Comparison of ENCODE assay signal across 9 cellular contexts in genomic region chr9:92406506-92406905, GRCh38. TPM values are rescaled to one million over a fixed set of nuclear protein-coding genes. Genes with fewer than 3 reads are reported as not detected.
DNase-seq lines count a peak whose midpoint lies in the region; ATAC-seq, FAIRE-seq and TF ChIP-seq lines count a peak whose summit lies in the region.
"Had no signal": no experiment of that assay in that cellular context is flagged by ENCODE, and none has a peak within 500 bp of the region (broad histone marks: within the 10 kb centered on the region; RNA-seq: fewer than 3 reads in every experiment).

No MANE protein-coding gene starts in this region.

- no peak for TF ChIP-seq EP300 in gastroesophageal sphincter (IDR thresholded peaks at IDR 0.05)

- H3K27me3 ChIP-seq in gastroesophageal sphincter: no peaks in the 10 kb centered on the region
- H3K27me3 ChIP-seq in endodermal cell (ENCODE audit: control insufficient read depth, insufficient read depth, low read length, poor library complexity, severe bottlenecking): no peaks in the 10 kb centered on the region

- H3K4me3 ChIP-seq in gastroesophageal sphincter (peak overlapping the region in 1 of 2 donors; percentile 13), endodermal cell (ENCODE audit: low read length) (no peak overlapping the region)

- TF ChIP-seq CTCF in gastroesophageal sphincter (IDR thresholded peaks at IDR 0.05) (no peak), endodermal cell (conservative IDR thresholded peaks at IDR 0.05) (no peak)

- H3K27ac ChIP-seq in gastroesophageal sphincter: peak overlapping the region in 3 of 4 donors; percentile 59 to 67 (median 62)
- no peak overlapping the region for H3K27ac ChIP-seq in endodermal cell (ENCODE audit: low read depth, low read length)

- H3K9me3 ChIP-seq in gastroesophageal sphincter: no peaks in the 10 kb centered on the region
- H3K9me3 ChIP-seq in endodermal cell (ENCODE audit: control insufficient read depth, low read length): no peaks in the 10 kb centered on the region

- no peaks in the 10 kb centered on the region for H3K9me3 Mint-ChIP-seq in stimulated activated effector memory CD8-positive, alpha-beta T cell treated with anti-CD3 and anti-CD28 coated beads, Interleukin-12 subunit alpha, Interleukin-12 subunit beta, amount 100 ng/mL, for 72 hours
- no peaks in the 10 kb centered on the region for H3K9me3 Mint-ChIP-seq in endodermal cell
- H3K9me3 Mint-ChIP-seq: brain had no signal

- H3K4me1 ChIP-seq in gastroesophageal sphincter (peaks cover 0 to 65% (median 0%) of the 10 kb centered on the region in 3 donors), endodermal cell (ENCODE audit: control insufficient read depth, insufficient read depth, low read length) (no peaks in the 10 kb centered on the region)

- H3K4me3 Mint-ChIP-seq in stimulated activated effector memory CD8-positive, alpha-beta T cell treated with anti-CD3 and anti-CD28 coated beads, Interleukin-12 subunit alpha, Interleukin-12 subunit beta, amount 100 ng/mL, for 72 hours: no peak overlapping the region
- H3K4me3 Mint-ChIP-seq in endodermal cell: no peak overlapping the region

- H3K4me1 Mint-ChIP-seq in stimulated activated effector memory CD8-positive, alpha-beta T cell treated with anti-CD3 and anti-CD28 coated beads, Interleukin-12 subunit alpha, Interleukin-12 subunit beta, amount 100 ng/mL, for 72 hours: peaks cover 17% of the 10 kb centered on the region
- no peaks in the 10 kb centered on the region for H3K4me1 Mint-ChIP-seq in endodermal cell

- H3K36me3 Mint-ChIP-seq in stimulated activated effector memory CD8-positive, alpha-beta T cell treated with anti-CD3 and anti-CD28 coated beads, Interleukin-12 subunit alpha, Interleukin-12 subunit beta, amount 100 ng/mL, for 72 hours: no peaks in the 10 kb centered on the region
- no peaks in the 10 kb centered on the region for H3K36me3 Mint-ChIP-seq in endodermal cell (ENCODE audit: low read depth)
- H3K36me3 Mint-ChIP-seq: brain had no signal

- no peak overlapping the region for H3K27ac Mint-ChIP-seq in stimulated activated effector memory CD8-positive, alpha-beta T cell treated with anti-CD3 and anti-CD28 coated beads, Interleukin-12 subunit alpha, Interleukin-12 subunit beta, amount 100 ng/mL, for 72 hours
- H3K27ac Mint-ChIP-seq in endodermal cell: no peak overlapping the region

- DNase-seq in GM12891 (ENCODE audit: insufficient read length, low spot score): no peak
- no peak for DNase-seq in stimulated activated effector memory CD8-positive, alpha-beta T cell treated with anti-CD3 and anti-CD28 coated beads, Interleukin-12 subunit alpha, Interleukin-12 subunit beta, amount 100 ng/mL, for 72 hours (ENCODE audit: low spot score in 2 of 2)
- no peak for DNase-seq in NCI-H1930 (lab: John Stamatoyannopoulos, UW)
- no peak for DNase-seq in endodermal cell

- H3K36me3 ChIP-seq in gastroesophageal sphincter (no peaks in the 10 kb centered on the region), endodermal cell (ENCODE audit: control insufficient read depth, insufficient read depth, low read length) (no peaks in the 10 kb centered on the region)

- ATAC-seq in HG03108 (IDR thresholded peaks at IDR 0.05; ENCODE audit: unreplicated experiment) (peak; percentile 75), gastroesophageal sphincter (peak; percentile 68), HG02970 (IDR thresholded peaks at IDR 0.05; ENCODE audit: low FRiP score, unreplicated experiment) (no peak)
- ATAC-seq in activated CD4-positive, CD25-positive, alpha-beta regulatory T cell treated with anti-CD3 and anti-CD28 coated beads, Interleukin-2, amount 50 U/mL, for 24 hours: peak; percentile 54 to 72
- peak; percentile 72 for ATAC-seq in stimulated activated effector memory CD8-positive, alpha-beta T cell treated with anti-CD3 and anti-CD28 coated beads, Interleukin-12 subunit alpha, Interleukin-12 subunit beta, amount 100 ng/mL, for 72 hours

- peak; percentile 88 for FAIRE-seq in GM12891 (lab: Jason Lieb, UNC)

- TF ChIP-seq POLR2A in GM12891 (IDR thresholded peaks at IDR 0.05; ENCODE audit: low read depth, low read length) (no peak; the same call in 1 of the 2 replicates), gastroesophageal sphincter (IDR thresholded peaks at IDR 0.05) (no peak)

- H3K27me3 Mint-ChIP-seq in endodermal cell (ENCODE audit: insufficient read depth): no peaks in the 10 kb centered on the region
- H3K27me3 Mint-ChIP-seq: brain had no signal

- WGBS in gastroesophageal sphincter (ENCODE audit: low coverage in 1 of 2), 2 donors: 17% methylated on average over 3 of the region's 4 CpGs; no CpG with 5 or more reads in 1 of the 2 donors
- 88 to 100% methylated on average over 1 to 4 of the region's 4 CpGs for WGBS in endodermal cell (ENCODE audit: insufficient coverage in 1 of 2, insufficient read length in 1 of 2), 2 experiments

- no peak overlapping the region for H3K9ac ChIP-seq in endodermal cell (ENCODE audit: extremely low read depth, low read length, poor library complexity, severe bottlenecking)

TF ChIP-seq in GM12891, 5 proteins besides CTCF, POLR2A, EP300 and RAD21:
- no peak for TF ChIP-seq TAF1 (IDR thresholded peaks at IDR 0.05; ENCODE audit: low read depth, low read length)
- TF ChIP-seq SPI1 (IDR thresholded peaks at IDR 0.05; ENCODE audit: low read depth, low read length): peak; percentile 82

RNA-seq across cellular contexts. Expression of gene OGN, which starts 2.1 kb away (rescaled TPM):
- polyA plus RNA-seq in GM12891 (2012; ENCODE audit: low read depth, missing spikeins): not detected
- total RNA-seq in gastroesophageal sphincter (100 to 1,000 TPM in 1 of 4 donors, 10 to 100 TPM in 3; 12.9 to 101 (median 30.2) TPM), endodermal cell (not detected)
- polyA plus RNA-seq in endodermal cell (2013, experiment 1 of 2): 0.93 TPM
- 1.2 TPM for polyA plus RNA-seq in endodermal cell (2013, experiment 2 of 2)

RNA-seq across cellular contexts. Expression of gene OMD, which starts 17.8 kb away (rescaled TPM):
- polyA plus RNA-seq in GM12891 (2012; ENCODE audit: low read depth, missing spikeins): not detected
- 10 to 100 TPM; 11.4 to 45.2 (median 22.2) TPM for total RNA-seq in gastroesophageal sphincter
- not detected for total RNA-seq in endodermal cell
- polyA plus RNA-seq in endodermal cell (2013, experiment 1 of 2): not detected
- polyA plus RNA-seq in endodermal cell (2013, experiment 2 of 2): not detected

Comparison
In these comparisons a context has a peak if more than half of its experiments do, and no peak if none do; other contexts are left out.
1. RNA of gene OGN, which starts 2.1 kb away (total RNA-seq): 12.9 to 101 TPM in gastroesophageal sphincter; not detected in endodermal cell; every median in the first group is over 10 times any median in the second.
2. RNA of gene OMD, which starts 17.8 kb away (total RNA-seq): 11.4 to 45.2 TPM in gastroesophageal sphincter; not detected in endodermal cell; every median in the first group is over 10 times any median in the second.